In genomic region chr14:88625671-88626070, GRCh38 we compare ENCODE assay signal across 1 cellular context.
TF ChIP-seq lines count a peak whose summit lies in the region.

No MANE protein-coding gene starts in this region.

TF ChIP-seq in WTC11, 78 proteins besides CTCF, POLR2A, EP300 and RAD21 (continued from another document):
- no peak for TF ChIP-seq ARID4B (CRISPR knock-in tag; IDR thresholded peaks at IDR 0.05; ENCODE audit: borderline replicate concordance)
- TF ChIP-seq MYBL2 (CRISPR knock-in tag; IDR thresholded peaks at IDR 0.05): no peak
- TF ChIP-seq ATF2 (CRISPR knock-in tag; IDR thresholded peaks at IDR 0.05; ENCODE audit: borderline replicate concordance, low read depth): no peak
